ENCODE assay signal across 14 cellular contexts in the genomic region with DNA sequence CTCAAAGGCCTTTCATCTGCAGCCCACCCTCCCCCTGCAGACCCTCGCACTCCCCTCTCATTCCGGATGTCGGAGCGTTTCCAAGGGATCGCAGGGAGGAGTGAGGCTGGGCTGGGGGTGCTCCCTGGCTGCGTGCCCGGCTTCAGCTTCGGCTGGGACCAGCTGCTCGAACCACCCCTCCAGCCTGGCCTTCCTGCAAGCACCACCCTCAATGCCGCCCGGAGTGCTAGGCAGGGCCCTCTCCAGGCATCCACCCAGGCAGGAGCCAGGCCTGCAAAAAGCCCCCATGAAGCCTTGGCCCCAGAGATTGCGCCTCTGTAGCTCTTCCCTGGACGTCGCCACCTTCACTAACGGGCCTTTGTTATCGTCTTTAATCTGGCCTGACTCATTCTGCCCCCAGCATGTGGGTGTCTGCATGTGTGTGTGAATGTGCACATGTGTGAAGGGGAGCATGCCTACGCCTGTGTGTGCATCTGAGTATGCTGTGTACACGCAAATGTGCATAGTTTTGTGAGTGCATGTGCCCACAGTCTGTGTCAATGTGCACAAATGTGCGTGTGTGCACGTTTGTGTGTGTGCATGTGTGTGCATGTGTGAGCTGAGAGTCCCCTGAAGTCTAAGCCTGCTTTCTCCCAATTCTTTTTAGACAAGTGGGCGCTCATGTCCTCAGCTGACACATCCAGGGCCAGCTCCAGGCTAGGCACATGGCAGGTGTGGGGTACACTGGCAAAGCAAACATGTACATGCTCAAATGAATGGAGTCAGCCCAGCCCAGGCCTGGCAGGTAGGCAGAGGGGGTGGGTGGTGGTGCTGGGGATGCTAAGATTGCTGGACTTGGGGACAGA.
DNase-seq lines count a peak whose midpoint lies in the region; ATAC-seq and TF ChIP-seq lines count a peak whose summit lies in the region.
"Had no signal": no experiment of that assay in that cellular context is flagged by ENCODE, and none has a peak within 500 bp of the region (broad histone marks: within the 10 kb centered on the region; RNA-seq: fewer than 3 reads in every experiment).

No MANE protein-coding gene starts in this region.

- intact Hi-C loops in activated CD4-positive, alpha-beta T cell treated with anti-CD3 and anti-CD28 coated beads for 36 hours (cut with DNase I, micrococcal nuclease), result no loop called here
- intact Hi-C loops in ovary (cut with DNase I), result no loop called here

- H3K9me3 ChIP-seq in ovary (peaks cover 0 to 6% of the 10 kb centered on the region in 2 donors), tibial nerve (peaks cover 0 to 25% (median 0%) of the 10 kb centered on the region in 4 donors)
- H3K9me3 ChIP-seq: prostate gland, thyroid gland had no signal

- H3K4me1 Mint-ChIP-seq in activated CD4-positive, alpha-beta T cell treated with anti-CD3 and anti-CD28 coated beads for 36 hours, result peaks cover 10% of the 10 kb centered on the region
- H3K4me1 Mint-ChIP-seq in activated CD4-positive, alpha-beta T cell treated with anti-CD3 and anti-CD28 coated beads, Interleukin-2, amount 10 ng/mL, durations not matched to agents 7 days and 5 days, result peaks cover 4% of the 10 kb centered on the region
- peaks cover 9 to 14% of the 10 kb centered on the region in 2 donors for H3K4me1 Mint-ChIP-seq in effector memory CD8-positive, alpha-beta T cell (ENCODE audit: low read depth in 2 of 2)

- H3K9me3 Mint-ChIP-seq in activated CD4-positive, alpha-beta T cell treated with anti-CD3 and anti-CD28 coated beads for 36 hours (ENCODE audit: low read depth), result peaks cover 19% of the 10 kb centered on the region
- peaks cover 8% of the 10 kb centered on the region for H3K9me3 Mint-ChIP-seq in activated CD4-positive, alpha-beta T cell treated with anti-CD3 and anti-CD28 coated beads, Interleukin-2, amount 10 ng/mL, durations not matched to agents 7 days and 5 days
- H3K9me3 Mint-ChIP-seq in effector memory CD8-positive, alpha-beta T cell, result peaks cover 7 to 11% of the 10 kb centered on the region in 2 donors

- CTCF ChIA-PET in activated CD4-positive, alpha-beta T cell treated with anti-CD3 and anti-CD28 coated beads for 36 hours (lab: Charles Lee), result no interaction called here
- CTCF ChIA-PET in activated CD4-positive, alpha-beta T cell treated with anti-CD3 and anti-CD28 coated beads, Interleukin-2, amount 10 ng/mL, durations not matched to agents 7 days and 5 days (lab: Charles Lee), result interaction anchor here (0.5 to 1.2 kb wide), 2 partner anchors 60 to 377 kb away, joined by 3 to 4 read pairs; no protein-coding TSS in a partner anchor

- no peak for TF ChIP-seq EP300 in ovary (IDR thresholded peaks at IDR 0.05)
- no peak for TF ChIP-seq EP300 in tibial nerve (IDR thresholded peaks at IDR 0.05)

- H3K27me3 Mint-ChIP-seq in activated CD4-positive, alpha-beta T cell treated with anti-CD3 and anti-CD28 coated beads for 36 hours, result no peaks in the 10 kb centered on the region
- H3K27me3 Mint-ChIP-seq in activated CD4-positive, alpha-beta T cell treated with anti-CD3 and anti-CD28 coated beads, Interleukin-2, amount 10 ng/mL, durations not matched to agents 7 days and 5 days, result peaks cover 11% of the 10 kb centered on the region
- H3K27me3 Mint-ChIP-seq in effector memory CD8-positive, alpha-beta T cell, result peaks cover 7 to 8% of the 10 kb centered on the region in 2 donors

- WGBS in ovary, 3 donors, result 25 to 31% (median 27%) methylated on average over 21 of the region's 21 CpGs
- WGBS in tibial nerve, 2 donors, result 32 to 34% methylated on average over 20 to 21 of the region's 21 CpGs

- peaks cover 3% of the 10 kb centered on the region for H3K36me3 Mint-ChIP-seq in activated CD4-positive, alpha-beta T cell treated with anti-CD3 and anti-CD28 coated beads for 36 hours (ENCODE audit: low read depth)
- peaks cover 3% of the 10 kb centered on the region for H3K36me3 Mint-ChIP-seq in activated CD4-positive, alpha-beta T cell treated with anti-CD3 and anti-CD28 coated beads, Interleukin-2, amount 10 ng/mL, durations not matched to agents 7 days and 5 days (ENCODE audit: low read depth)
- no peaks in the 10 kb centered on the region for H3K36me3 Mint-ChIP-seq in effector memory CD8-positive, alpha-beta T cell (ENCODE audit: insufficient read depth)

- H3K4me3 ChIP-seq in ovary (no peak overlapping the region), tibial nerve (no peak overlapping the region)
- H3K4me3 ChIP-seq: prostate gland, thyroid gland had no signal

- H3K36me3 ChIP-seq in ovary (no peaks in the 10 kb centered on the region), tibial nerve (no peaks in the 10 kb centered on the region)
- H3K36me3 ChIP-seq: prostate gland, thyroid gland had no signal

- POLR2A ChIA-PET in activated CD4-positive, alpha-beta T cell treated with anti-CD3 and anti-CD28 coated beads for 36 hours (lab: Charles Lee), result no interaction called here
- POLR2A ChIA-PET in activated CD4-positive, alpha-beta T cell treated with anti-CD3 and anti-CD28 coated beads, Interleukin-2, amount 10 ng/mL, durations not matched to agents 7 days and 5 days (lab: Charles Lee), result no interaction called here

- TF ChIP-seq CTCF in ovary (IDR thresholded peaks at IDR 0.05) (no peak), tibial nerve (IDR thresholded peaks at IDR 0.05) (no peak), omental fat pad (IDR thresholded peaks at IDR 0.05) (no peak)

- no peak overlapping the region for H3K27ac Mint-ChIP-seq in activated CD4-positive, alpha-beta T cell treated with anti-CD3 and anti-CD28 coated beads for 36 hours
- no peak overlapping the region for H3K27ac Mint-ChIP-seq in activated CD4-positive, alpha-beta T cell treated with anti-CD3 and anti-CD28 coated beads, Interleukin-2, amount 10 ng/mL, durations not matched to agents 7 days and 5 days
- peak overlapping the region; percentile 72 to 88 for H3K27ac Mint-ChIP-seq in effector memory CD8-positive, alpha-beta T cell

- no peak for ATAC-seq in activated CD4-positive, alpha-beta T cell treated with anti-CD3 and anti-CD28 coated beads for 36 hours
- no peak for ATAC-seq in effector memory CD8-positive, alpha-beta T cell (replicated peaks)
- no peak for ATAC-seq in omental fat pad (ENCODE audit: low FRiP score)

- H3K4me1 ChIP-seq in ovary (ENCODE audit: insufficient read depth), result peaks cover 11% of the 10 kb centered on the region
- peaks cover 0 to 6% (median 0%) of the 10 kb centered on the region in 4 donors for H3K4me1 ChIP-seq in tibial nerve
- H3K4me1 ChIP-seq: prostate gland, thyroid gland had no signal

- H3K4me3 Mint-ChIP-seq in activated CD4-positive, alpha-beta T cell treated with anti-CD3 and anti-CD28 coated beads for 36 hours, result no peak overlapping the region
- no peak overlapping the region for H3K4me3 Mint-ChIP-seq in activated CD4-positive, alpha-beta T cell treated with anti-CD3 and anti-CD28 coated beads, Interleukin-2, amount 10 ng/mL, durations not matched to agents 7 days and 5 days
- no peak overlapping the region for H3K4me3 Mint-ChIP-seq in effector memory CD8-positive, alpha-beta T cell
- H3K4me3 Mint-ChIP-seq: mesothelial cell of epicardium had no signal

- no peak for TF ChIP-seq POLR2A in ovary (IDR thresholded peaks at IDR 0.05)
- no peak for TF ChIP-seq POLR2A in tibial nerve (IDR thresholded peaks at IDR 0.05)

- no peak overlapping the region for H3K27ac ChIP-seq in ovary
- no peak overlapping the region for H3K27ac ChIP-seq in tibial nerve
- H3K27ac ChIP-seq: prostate gland, thyroid gland had no signal

- no peaks in the 10 kb centered on the region for H3K27me3 ChIP-seq in ovary
- no peaks in the 10 kb centered on the region for H3K27me3 ChIP-seq in tibial nerve
- H3K27me3 ChIP-seq: thyroid gland had no signal

- peak; percentile 7 for DNase-seq in activated CD4-positive, alpha-beta T cell treated with anti-CD3 and anti-CD28 coated beads for 36 hours
- DNase-seq in activated CD4-positive, alpha-beta T cell treated with anti-CD3 and anti-CD28 coated beads, Interleukin-2, amount 10 ng/mL, durations not matched to agents 7 days and 5 days, result no peak
- peak; percentile 99 for DNase-seq in NCI-H1694 treated with DMSO at 0.1 percent for 48 hours (lab: John Stamatoyannopoulos, UW)
- DNase-seq in effector memory CD8-positive, alpha-beta T cell, result no peak
- DNase-seq in ovary, result peak in 3 of 5 donors; percentile 20 to 41 (median 26)
- no peak for DNase-seq in D341Med (ENCODE audit: low spot score)
- no peak for DNase-seq in tibial nerve (ENCODE audit: low spot score in 2 of 2)
- no peak for DNase-seq in omental fat pad (ENCODE audit: low spot score)
- DNase-seq: activated CD4-positive, alpha-beta T cell treated with anti-CD3 and anti-CD28 coated beads for 48 hours; DMS53; NCI-H187; thyroid gland had no signal

Comparison
In these comparisons a context has a peak if more than half of its experiments do, and no peak if none do; other contexts are left out.
1. DNase-seq: peak in activated CD4-positive, alpha-beta T cell treated with anti-CD3 and anti-CD28 coated beads for 36 hours (single experiment), NCI-H1694 treated with DMSO at 0.1 percent for 48 hours (single experiment) and ovary (3 of 5); none in activated CD4-positive, alpha-beta T cell treated with anti-CD3 and anti-CD28 coated beads, Interleukin-2, amount 10 ng/mL, durations not matched to agents 7 days and 5 days (single experiment), effector memory CD8-positive, alpha-beta T cell (0 of 3), D341Med (single experiment), tibial nerve (0 of 2) and omental fat pad (single experiment).
2. H3K27ac Mint-ChIP-seq: peak in effector memory CD8-positive, alpha-beta T cell (2 of 2); none in activated CD4-positive, alpha-beta T cell treated with anti-CD3 and anti-CD28 coated beads for 36 hours (single experiment) and activated CD4-positive, alpha-beta T cell treated with anti-CD3 and anti-CD28 coated beads, Interleukin-2, amount 10 ng/mL, durations not matched to agents 7 days and 5 days (single experiment).